7 cellular contexts compared by ENCODE assay signal in the genomic region with DNA sequence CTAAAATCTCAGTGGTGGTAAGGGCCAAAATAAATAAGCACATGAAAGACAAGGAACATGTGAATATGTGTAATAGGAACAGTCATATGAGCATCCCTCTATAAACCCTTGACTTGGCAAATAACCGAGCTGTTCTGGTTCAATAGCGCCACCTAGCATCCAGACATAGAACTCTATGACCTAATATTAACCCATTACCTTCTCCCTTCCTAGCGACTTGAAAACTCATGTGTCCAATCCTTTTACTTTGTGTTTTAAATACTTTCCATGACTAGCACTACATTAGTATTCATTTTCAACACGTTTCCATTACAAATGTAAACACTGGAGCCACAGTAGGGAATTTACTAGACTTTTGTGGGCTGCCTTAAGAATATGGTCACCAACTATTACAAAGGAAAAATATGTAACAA.
A peak's percentile ranks its signal among the peaks of the same experiment; 100 is the strongest.
DNase-seq lines count a peak whose midpoint lies in the region; TF ChIP-seq lines count a peak whose summit lies in the region.

No MANE protein-coding gene starts in this region.

- peaks cover 8% of the 10 kb centered on the region for H3K36me3 Mint-ChIP-seq in mesothelial cell of epicardium

- DNase-seq in NB4 (ENCODE audit: low read depth) (peak; percentile 75), SW480 (ENCODE audit: low spot score) (peak; percentile 30), fibroblast of the aortic adventitia (ENCODE audit: low read depth) (peak; percentile 94), uterus (no peak), mesothelial cell of epicardium (ENCODE audit: low spot score in 2 of 2, unreplicated experiment in 2 of 2) (no peak)
- DNase-seq in stimulated activated CD4-positive, alpha-beta T cell treated with anti-CD3 and anti-CD28 coated beads, Interleukin-2, amount 100 ng/mL, for 24 hours, result peak; percentile 23 to 42

- peaks cover 5% of the 10 kb centered on the region for H3K9me3 Mint-ChIP-seq in mesothelial cell of epicardium

- no peaks in the 10 kb centered on the region for H3K27me3 Mint-ChIP-seq in mesothelial cell of epicardium (ENCODE audit: low read depth)

- no peaks in the 10 kb centered on the region for H3K4me1 ChIP-seq in uterus

- H3K4me3 Mint-ChIP-seq in mesothelial cell of epicardium, result no peak overlapping the region

- no peaks in the 10 kb centered on the region for H3K36me3 ChIP-seq in uterus

- H3K27ac Mint-ChIP-seq in mesothelial cell of epicardium, result no peak overlapping the region

- no peaks in the 10 kb centered on the region for H3K27me3 ChIP-seq in uterus

- intact Hi-C loops in uterus (cut with DNase I; ENCODE audit: low total_unique reads), result loop anchor here (10.0 kb wide), 1 partner anchor 488 kb away; no protein-coding TSS in a partner anchor

- H3K4me3 ChIP-seq in NB4 (ENCODE audit: low read depth, low read length), result no peak overlapping the region
- H3K4me3 ChIP-seq in fibroblast of the aortic adventitia (ENCODE audit: low read depth, low read length), result no peak overlapping the region
- H3K4me3 ChIP-seq in uterus, result no peak overlapping the region

- no peak overlapping the region for H3K27ac ChIP-seq in uterus

- TF ChIP-seq POLR2A in NB4 (IDR thresholded peaks at IDR 0.05; ENCODE audit: extremely low read depth, insufficient read length) (no peak), uterus (IDR thresholded peaks at IDR 0.05) (no peak)

- peaks cover 11% of the 10 kb centered on the region for H3K4me1 Mint-ChIP-seq in mesothelial cell of epicardium

- peak; percentile 55 for TF ChIP-seq CTCF in GM12872 (IDR thresholded peaks at IDR 0.05; ENCODE audit: insufficient read depth, low read depth, low read length)
- peak; percentile 56 for TF ChIP-seq CTCF in NB4 (IDR thresholded peaks at IDR 0.05; ENCODE audit: low read depth, low read length)
- TF ChIP-seq CTCF in fibroblast of the aortic adventitia (IDR thresholded peaks at IDR 0.05; ENCODE audit: insufficient read depth, low read length), result peak; percentile 69
- TF ChIP-seq CTCF in uterus (IDR thresholded peaks at IDR 0.05), result peak in 2 of 4 experiments; percentile 28 to 40
- no peak for TF ChIP-seq CTCF in mesothelial cell of epicardium (IDR thresholded peaks at IDR 0.05; ENCODE audit: unreplicated experiment)

- no peaks in the 10 kb centered on the region for H3K9me3 ChIP-seq in uterus

Comparison
In these comparisons a context has a peak if more than half of its experiments do, and no peak if none do; other contexts are left out.
1. DNase-seq: peak in NB4 (single experiment), SW480 (single experiment), fibroblast of the aortic adventitia (single experiment) and stimulated activated CD4-positive, alpha-beta T cell treated with anti-CD3 and anti-CD28 coated beads, Interleukin-2, amount 100 ng/mL, for 24 hours (2 of 2); none in uterus (0 of 2) and mesothelial cell of epicardium (0 of 2).